22 cellular contexts compared by ENCODE assay signal in the genomic region with DNA sequence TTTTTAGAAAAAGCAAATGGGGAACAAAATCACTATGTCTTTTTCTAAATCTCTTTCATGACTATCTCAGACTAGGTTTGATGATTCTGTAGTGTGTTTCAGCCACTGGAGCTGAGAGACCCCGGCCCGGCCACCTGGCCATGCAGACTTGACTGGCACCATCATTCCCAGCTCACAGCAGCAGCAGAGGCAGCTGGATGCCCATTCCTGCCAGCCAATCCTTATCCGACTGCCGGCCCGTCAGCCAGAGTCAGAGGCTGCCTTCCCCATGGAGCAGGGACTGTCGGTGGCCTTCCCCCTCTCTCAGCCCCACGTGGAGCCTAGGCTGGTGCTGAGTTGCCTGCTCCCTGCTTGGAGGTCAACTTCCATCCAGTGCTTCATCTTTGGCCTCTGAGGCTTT.
"Had no signal": no experiment of that assay in that cellular context is flagged by ENCODE, and none has a peak within 500 bp of the region (broad histone marks: within the 10 kb centered on the region; RNA-seq: fewer than 3 reads in every experiment).

No MANE protein-coding gene starts in this region.

- DNase-seq: activated CD4-positive, alpha-beta memory T cell treated with anti-CD3 and anti-CD28 coated beads, Interleukin-2, amount 10 ng/mL, durations not matched to agents 7 days and 5 days; activated CD4-positive, alpha-beta T cell treated with anti-CD3 and anti-CD28 coated beads, Interleukin-2, amount 10 ng/mL, durations not matched to agents 7 days and 5 days; activated CD4-positive, CD25-positive, alpha-beta regulatory T cell; activated gamma-delta T cell; activated naive CD4-positive, alpha-beta T cell treated with anti-CD3 and anti-CD28 coated beads for 36 hours; activated T-cell treated with anti-CD3 and anti-CD28 coated beads for 4 hours; activated T-cell treated with anti-CD3 and anti-CD28 coated beads, Interleukin-2, amount 50 U/mL, for 48 hours; amygdala; KG1; NCI-H1092; NCI-H1417; NCI-H2029; NCI-H2107; NCI-H524; PC-3; SHP77 treated with DMSO at 0.1 percent for 48 hours; T-helper 2 cell; T1000 had no signal

- H3K4me3 Mint-ChIP-seq: activated CD4-positive, alpha-beta memory T cell treated with anti-CD3 and anti-CD28 coated beads, Interleukin-2, amount 10 ng/mL, durations not matched to agents 7 days and 5 days; activated CD4-positive, alpha-beta T cell treated with anti-CD3 and anti-CD28 coated beads, Interleukin-2, amount 10 ng/mL, durations not matched to agents 7 days and 5 days; activated naive CD4-positive, alpha-beta T cell treated with anti-CD3 and anti-CD28 coated beads for 36 hours; activated naive CD8-positive, alpha-beta T cell; activated T-helper 17 cell treated with anti-CD3 and anti-CD28 coated beads, Interleukin-2, amount 50 U/mL, for 72 hours; brain had no signal

- H3K36me3 Mint-ChIP-seq: activated naive CD8-positive, alpha-beta T cell; brain had no signal

- H3K27ac Mint-ChIP-seq: activated CD4-positive, alpha-beta T cell treated with anti-CD3 and anti-CD28 coated beads, Interleukin-2, amount 10 ng/mL, durations not matched to agents 7 days and 5 days; activated naive CD4-positive, alpha-beta T cell treated with anti-CD3 and anti-CD28 coated beads for 36 hours; activated naive CD8-positive, alpha-beta T cell; activated T-helper 17 cell treated with anti-CD3 and anti-CD28 coated beads, Interleukin-2, amount 50 U/mL, for 72 hours had no signal

- H3K27me3 Mint-ChIP-seq: activated naive CD8-positive, alpha-beta T cell had no signal

- ATAC-seq: PC-3 had no signal

- H3K9me3 Mint-ChIP-seq: activated CD4-positive, alpha-beta memory T cell treated with anti-CD3 and anti-CD28 coated beads, Interleukin-2, amount 10 ng/mL, durations not matched to agents 7 days and 5 days; activated CD4-positive, alpha-beta T cell treated with anti-CD3 and anti-CD28 coated beads, Interleukin-2, amount 10 ng/mL, durations not matched to agents 7 days and 5 days; activated naive CD4-positive, alpha-beta T cell treated with anti-CD3 and anti-CD28 coated beads for 36 hours; activated T-helper 17 cell treated with anti-CD3 and anti-CD28 coated beads, Interleukin-2, amount 50 U/mL, for 72 hours; brain had no signal

- H3K27ac ChIP-seq: VCaP had no signal
